ENCODE assay signal across 8 cellular contexts in the genomic region with DNA sequence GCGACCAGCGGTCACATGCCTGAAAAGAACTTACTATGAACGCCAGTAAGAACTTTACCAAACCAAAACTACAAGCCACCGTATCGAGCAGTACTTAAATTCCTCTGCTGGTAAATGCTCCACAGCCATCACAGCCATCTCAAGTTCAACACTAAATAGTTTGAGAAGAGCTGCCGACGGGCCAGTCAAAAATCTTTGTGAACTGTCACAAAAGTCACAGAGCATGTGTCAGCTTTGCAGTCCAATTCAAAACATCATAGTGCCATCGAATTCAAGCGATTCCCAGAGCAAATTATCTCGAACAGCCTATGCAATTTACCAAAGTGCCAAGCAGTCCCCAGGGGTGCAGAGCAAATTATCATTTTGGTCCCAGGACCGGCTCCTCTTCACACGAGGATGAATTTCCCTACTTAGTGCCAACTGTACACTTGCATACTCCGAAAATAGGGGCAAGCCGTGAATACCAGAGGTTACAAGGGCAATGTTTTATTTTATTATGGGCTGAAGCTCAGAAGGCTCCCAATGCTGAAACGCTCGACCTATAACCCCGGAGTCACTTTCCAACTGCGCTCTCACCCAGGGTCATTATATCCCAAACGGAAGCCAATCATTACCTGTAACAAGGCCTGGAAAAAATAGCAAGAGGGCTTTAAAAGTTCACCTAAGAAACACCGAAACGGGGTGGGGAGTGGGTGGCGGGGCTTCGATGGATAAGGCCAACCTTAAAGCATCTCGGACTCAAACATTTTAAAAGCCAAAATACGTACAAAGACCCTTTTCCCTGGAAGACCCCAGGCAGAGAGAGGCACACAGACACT. TPM values are rescaled to one million over a fixed set of nuclear protein-coding genes. Genes with fewer than 3 reads are reported as not detected.
A peak's percentile ranks its signal among the peaks of the same experiment; 100 is the strongest.
DNase-seq lines count a peak whose midpoint lies in the region; ATAC-seq and TF ChIP-seq lines count a peak whose summit lies in the region.

No MANE protein-coding gene starts in this region.

- H3K27me3 ChIP-seq in muscle layer of duodenum (ENCODE audit: low read depth, low read length) = no peaks in the 10 kb centered on the region

- DNase-seq in AG20443 (ENCODE audit: low spot score) (peak; percentile 29), GM20000 (ENCODE audit: low spot score) (peak; percentile 34), SK-N-MC (ENCODE audit: low read depth, low spot score) (no peak), endothelial cell (ENCODE audit: low spot score) (no peak), iPS-NIHi11 (ENCODE audit: low spot score) (no peak)
- no peak for DNase-seq in stimulated activated CD4-positive, alpha-beta T cell treated with anti-CD3 and anti-CD28 coated beads, Interleukin-4, amount 100 ng/mL, for 4 hours

- ATAC-seq in HG02759 (IDR thresholded peaks at IDR 0.05; ENCODE audit: unreplicated experiment) = no peak

- H3K36me3 ChIP-seq in SK-N-MC (ENCODE audit: insufficient read depth, low read length) = no peaks in the 10 kb centered on the region
- H3K36me3 ChIP-seq in muscle layer of duodenum (ENCODE audit: control insufficient read depth in 1 of 2, insufficient read depth in 2 of 2, low read length in 2 of 2) = no peaks in the 10 kb centered on the region

- no peak for TF ChIP-seq CTCF in GM20000 (IDR thresholded peaks at IDR 0.05; ENCODE audit: extremely low read depth, missing control alignments)
- no peak for TF ChIP-seq CTCF in endothelial cell (IDR thresholded peaks at IDR 0.05; ENCODE audit: unreplicated experiment)

- peaks cover 16% of the 10 kb centered on the region for H3K36me3 Mint-ChIP-seq in endothelial cell (ENCODE audit: low read depth, unreplicated experiment)

- no peaks in the 10 kb centered on the region for H3K9me3 Mint-ChIP-seq in endothelial cell (ENCODE audit: unreplicated experiment)

- peak overlapping the region; percentile 98 for H3K9ac ChIP-seq in SK-N-MC (ENCODE audit: insufficient read length)

- H3K27ac ChIP-seq in SK-N-MC (no peak overlapping the region), muscle layer of duodenum (ENCODE audit: low read length) (peak overlapping the region; percentile 76)

- H3K9me3 ChIP-seq in SK-N-MC (ENCODE audit: low read depth, low read length) (no peaks in the 10 kb centered on the region), muscle layer of duodenum (ENCODE audit: control insufficient read depth in 1 of 2, low read length in 2 of 2) (no peaks in the 10 kb centered on the region)

- H3K4me1 ChIP-seq in muscle layer of duodenum (ENCODE audit: control insufficient read depth in 1 of 2, insufficient read depth in 2 of 2, low read length in 2 of 2) = peaks cover 0 to 9% of the 10 kb centered on the region in 2 donors

- peak overlapping the region; percentile 95 for H3K4me3 Mint-ChIP-seq in endothelial cell (ENCODE audit: unreplicated experiment)

- H3K27me3 Mint-ChIP-seq in endothelial cell (ENCODE audit: unreplicated experiment) = no peaks in the 10 kb centered on the region

- peaks cover 29% of the 10 kb centered on the region for H3K4me1 Mint-ChIP-seq in endothelial cell (ENCODE audit: unreplicated experiment)

- H3K4me3 ChIP-seq in SK-N-MC (peak overlapping the region; percentile 86), muscle layer of duodenum (ENCODE audit: low read depth in 1 of 2, low read length in 2 of 2) (peak overlapping the region; percentile 90 to 93)

- H3K27ac Mint-ChIP-seq in endothelial cell (ENCODE audit: unreplicated experiment) = peak overlapping the region; percentile 69

RNA-seq across cellular contexts. Expression of a gene that starts 1.1 kb away (rescaled TPM):
- 82.9 TPM for total RNA-seq in endothelial cell (ENCODE audit: unreplicated experiment)

Comparison
In these comparisons a context has a peak if more than half of its experiments do, and no peak if none do; other contexts are left out.
1. DNase-seq: peak in AG20443 (single experiment) and GM20000 (single experiment); none in SK-N-MC (single experiment), endothelial cell (single experiment), iPS-NIHi11 (single experiment) and stimulated activated CD4-positive, alpha-beta T cell treated with anti-CD3 and anti-CD28 coated beads, Interleukin-4, amount 100 ng/mL, for 4 hours (0 of 2).